18 cellular contexts compared by ENCODE assay signal in genomic region chr6:69090132-69090531, GRCh38.
DNase-seq lines count a peak whose midpoint lies in the region; ATAC-seq and TF ChIP-seq lines count a peak whose summit lies in the region.
"Had no signal": no experiment of that assay in that cellular context is flagged by ENCODE, and none has a peak within 500 bp of the region (broad histone marks: within the 10 kb centered on the region; RNA-seq: fewer than 3 reads in every experiment).

No MANE protein-coding gene starts in this region.

- no peak overlapping the region for H2BK5ac ChIP-seq in mesendoderm (ENCODE audit: low read length)

- H2BK15ac ChIP-seq in mesendoderm (replicated peaks; ENCODE audit: low read depth), result no peak overlapping the region

- 80% methylated on average over 1 of the region's 1 CpG; no CpG with 5 or more reads in 1 of the 2 experiments for WGBS in mesodermal cell (ENCODE audit: insufficient coverage in 2 of 2), 2 experiments
- no CpG with 5 or more reads among the region's 1 CpG for WGBS in mesendoderm (ENCODE audit: extremely low coverage, insufficient coverage, low lambda C conversion rate)

- TF ChIP-seq POLR2A in Peyer's patch (IDR thresholded peaks at IDR 0.05), result no peak

- no peaks in the 10 kb centered on the region for H3K9me3 ChIP-seq in mesodermal cell (ENCODE audit: control insufficient read depth, low read length)
- no peaks in the 10 kb centered on the region for H3K9me3 ChIP-seq in Peyer's patch
- no peaks in the 10 kb centered on the region for H3K9me3 ChIP-seq in lower lobe of right lung

- H3K4me2 ChIP-seq in mesendoderm (ENCODE audit: low read length), result no peak overlapping the region

- CTCF ChIA-PET in BJ (lab: Yijun Ruan, JAX), result interaction anchor here (1.2 kb wide), 1 partner anchor 13 kb away, joined by 3 read pairs; no protein-coding TSS in a partner anchor

- POLR2A ChIA-PET in BJ (lab: Charles Lee), result no interaction called here

- H3K27me3 ChIP-seq in BJ (ENCODE audit: control insufficient read depth, insufficient read depth, low read length) (no peaks in the 10 kb centered on the region), Peyer's patch (no peaks in the 10 kb centered on the region), mesendoderm (ENCODE audit: insufficient read depth, low read length, poor library complexity) (no peaks in the 10 kb centered on the region), lower lobe of right lung (ENCODE audit: low read depth) (no peaks in the 10 kb centered on the region)

- no peak overlapping the region for H2AK5ac ChIP-seq in mesendoderm (ENCODE audit: low read length)

- H2BK120ac ChIP-seq in mesendoderm (ENCODE audit: low read depth, low read length), result no peak overlapping the region

- peak; percentile 68 for TF ChIP-seq EP300 in Ishikawa (IDR thresholded peaks at IDR 0.05; ENCODE audit: borderline replicate concordance)

- H4K5ac ChIP-seq in mesendoderm (ENCODE audit: low read length), result no peak overlapping the region

- no peak overlapping the region for H4K8ac ChIP-seq in mesendoderm (ENCODE audit: low read depth, low read length)

- no peak overlapping the region for H3K9ac ChIP-seq in mesendoderm (ENCODE audit: low read length)

- H3K36me3 ChIP-seq in BJ (ENCODE audit: control insufficient read depth, insufficient read depth, low read length), result no peaks in the 10 kb centered on the region
- H3K36me3 ChIP-seq in mesodermal cell (ENCODE audit: control insufficient read depth, insufficient read depth, low read length), result no peaks in the 10 kb centered on the region
- no peaks in the 10 kb centered on the region for H3K36me3 ChIP-seq in Peyer's patch
- H3K36me3 ChIP-seq in mesendoderm (ENCODE audit: control insufficient read depth, insufficient read depth, low read length), result no peaks in the 10 kb centered on the region
- no peaks in the 10 kb centered on the region for H3K36me3 ChIP-seq in lower lobe of right lung

- peak overlapping the region; percentile 46 for H3K27ac ChIP-seq in mesodermal cell (ENCODE audit: low read depth, low read length, severe bottlenecking)
- no peak overlapping the region for H3K27ac ChIP-seq in Peyer's patch
- no peak overlapping the region for H3K27ac ChIP-seq in mesendoderm (ENCODE audit: low read depth, low read length)
- no peak overlapping the region for H3K27ac ChIP-seq in lower lobe of right lung
- H3K27ac ChIP-seq: coronary artery had no signal

- H3K18ac ChIP-seq in mesendoderm (ENCODE audit: low read length), result no peak overlapping the region

- intact Hi-C loops in lower lobe of right lung (cut with DNase I), result no loop called here

- H3K56ac ChIP-seq in mesendoderm (ENCODE audit: low read length), result no peak overlapping the region

- ATAC-seq in lower lobe of right lung, result no peak
- ATAC-seq: HCT116; stimulated activated naive B cell treated with anti-CD40 and anti-IgM and Interleukin-4, amounts not matched to agents 10 μg/mL and 1 μg/mL and 100 μg/mL, for 72 hours had no signal

- no peaks in the 10 kb centered on the region for H3K79me2 ChIP-seq in mesendoderm (ENCODE audit: control insufficient read depth, insufficient read depth, low read length)

- TF ChIP-seq CTCF in BJ (IDR thresholded peaks at IDR 0.05; ENCODE audit: insufficient read depth, low read depth, low read length) (no peak), epithelial cell of esophagus (IDR thresholded peaks at IDR 0.05; ENCODE audit: insufficient read depth, low read depth, low read length, missing control alignments) (no peak), Peyer's patch (IDR thresholded peaks at IDR 0.05) (no peak), lower lobe of right lung (IDR thresholded peaks at IDR 0.05) (no peak)

- H3K4me3 ChIP-seq in BJ (ENCODE audit: low read depth, low read length) (no peak overlapping the region), epithelial cell of esophagus (ENCODE audit: low read length) (no peak overlapping the region), mesodermal cell (ENCODE audit: extremely low read depth, insufficient read depth, low read length, poor library complexity, severe bottlenecking) (no peak overlapping the region), Peyer's patch (no peak overlapping the region), mesendoderm (ENCODE audit: low read length) (no peak overlapping the region), lower lobe of right lung (no peak overlapping the region)
- H3K4me3 ChIP-seq: coronary artery had no signal

- peaks cover 11% of the 10 kb centered on the region for H3K4me1 ChIP-seq in mesodermal cell (ENCODE audit: control insufficient read depth, insufficient read depth, low read length, poor library complexity, severe bottlenecking)
- no peaks in the 10 kb centered on the region for H3K4me1 ChIP-seq in Peyer's patch
- no peaks in the 10 kb centered on the region for H3K4me1 ChIP-seq in mesendoderm (ENCODE audit: control insufficient read depth, low read depth, low read length)
- H3K4me1 ChIP-seq in lower lobe of right lung, result no peaks in the 10 kb centered on the region

- TF ChIP-seq RAD21 in Ishikawa (IDR thresholded peaks at IDR 0.05; ENCODE audit: low read depth), result no peak

- no peaks in the 10 kb centered on the region for H3K79me1 ChIP-seq in mesendoderm (ENCODE audit: low read length)

- DNase-seq in BJ (ENCODE audit: low read depth) (peak; percentile 86), epithelial cell of esophagus (ENCODE audit: low read depth) (peak; percentile 4), NCI-H2196 (lab: John Stamatoyannopoulos, UW; ENCODE audit: unreplicated experiment) (no peak), Peyer's patch (no peak), mesendoderm (no peak), lower lobe of right lung (no peak)
- DNase-seq: activated CD4-positive, CD25-positive, alpha-beta regulatory T cell; activated naive CD4-positive, alpha-beta T cell treated with anti-CD3 and anti-CD28 coated beads, Interleukin-2, amount 50 U/mL, for 16 hours; CD4-positive, CD25-positive, alpha-beta regulatory T cell; GDM1; kidney; naive B cell; NCI-H2227 treated with DMSO at 0.1 percent for 48 hours; stimulated activated naive B cell treated with anti-CD40 and anti-IgM and Interleukin-4, amounts not matched to agents 10 μg/mL and 1 μg/mL and 100 μg/mL, for 72 hours had no signal

- no peak overlapping the region for H3K23ac ChIP-seq in mesendoderm (ENCODE audit: low read length)

- H3K4ac ChIP-seq in mesendoderm (ENCODE audit: low read depth, low read length), result no peak overlapping the region

TF ChIP-seq in Ishikawa, 13 proteins besides CTCF, POLR2A, EP300 and RAD21:
- no peak for TF ChIP-seq CREB1 (IDR thresholded peaks at IDR 0.05; ENCODE audit: low read depth)
- TF ChIP-seq TCF12 (IDR thresholded peaks at IDR 0.05; ENCODE audit: low read depth), result 0 out of 2 replicates have a peak, but pooled peaks have one; percentile 24
- no peak for TF ChIP-seq ZBTB7A (IDR thresholded peaks at IDR 0.05; ENCODE audit: low read depth)
- peak; percentile 86 for TF ChIP-seq TEAD4 (IDR thresholded peaks at IDR 0.05)
- no peak for TF ChIP-seq REST (IDR thresholded peaks at IDR 0.05; ENCODE audit: low read depth)
- no peak for TF ChIP-seq MAX (IDR thresholded peaks at IDR 0.05)
- no peak for TF ChIP-seq USF1 (IDR thresholded peaks at IDR 0.05)
- no peak for TF ChIP-seq TAF1 (IDR thresholded peaks at IDR 0.05; ENCODE audit: low read depth)
- TF ChIP-seq NFIC (IDR thresholded peaks at IDR 0.05), result peak; percentile 38
- no peak for TF ChIP-seq EGR1 (IDR thresholded peaks at IDR 0.05)
- TF ChIP-seq FOXM1 (IDR thresholded peaks at IDR 0.05; ENCODE audit: borderline replicate concordance, low read depth), result no peak
- no peak for TF ChIP-seq YY1 (IDR thresholded peaks at IDR 0.05; ENCODE audit: low read depth)
- no peak for TF ChIP-seq CEBPB (IDR thresholded peaks at IDR 0.05)

Comparison
In these comparisons a context has a peak if more than half of its experiments do, and no peak if none do; other contexts are left out.
1. DNase-seq: peak in BJ (single experiment) and epithelial cell of esophagus (single experiment); none in NCI-H2196 (single experiment), Peyer's patch (0 of 3), mesendoderm (single experiment) and lower lobe of right lung (single experiment).